Comparison of ENCODE assay signal across 8 cellular contexts in genomic region chr10:72297968-72298773, GRCh38. TPM values are rescaled to one million over a fixed set of nuclear protein-coding genes. Genes with fewer than 3 reads are reported as not detected.
A peak's percentile ranks its signal among the peaks of the same experiment; 100 is the strongest.
DNase-seq lines count a peak whose midpoint lies in the region; ATAC-seq lines count a peak whose summit lies in the region.

No MANE protein-coding gene starts in this region.

- H3K4me3 ChIP-seq in naive thymus-derived CD4-positive, alpha-beta T cell (ENCODE audit: low read length), result peak overlapping the region; percentile 69

- peaks cover 0 to 5% (median 0%) of the 10 kb centered on the region in 11 donors for H3K9me3 Mint-ChIP-seq in naive thymus-derived CD4-positive, alpha-beta T cell
- peaks cover 0 to 2% of the 10 kb centered on the region in 2 donors for H3K9me3 Mint-ChIP-seq in stimulated activated naive B cell treated with anti-CD40 and anti-IgM and Interleukin-4, amounts not matched to agents 10 μg/mL and 1 μg/mL and 100 μg/mL, for 72 hours

- peaks cover 18 to 61% (median 55%) of the 10 kb centered on the region in 7 donors for H3K4me1 Mint-ChIP-seq in naive thymus-derived CD4-positive, alpha-beta T cell
- H3K4me1 Mint-ChIP-seq in stimulated activated naive B cell treated with anti-CD40 and anti-IgM and Interleukin-4, amounts not matched to agents 10 μg/mL and 1 μg/mL and 100 μg/mL, for 72 hours, result peaks cover 48 to 74% of the 10 kb centered on the region in 2 donors

- peak overlapping the region; percentile 27 to 89 (median 84) for H3K4me3 Mint-ChIP-seq in naive thymus-derived CD4-positive, alpha-beta T cell
- H3K4me3 Mint-ChIP-seq in stimulated activated naive B cell treated with anti-CD40 and anti-IgM and Interleukin-4, amounts not matched to agents 10 μg/mL and 1 μg/mL and 100 μg/mL, for 72 hours, result peak overlapping the region; percentile 79 to 82

- no peaks in the 10 kb centered on the region for H3K27me3 ChIP-seq in naive thymus-derived CD4-positive, alpha-beta T cell (ENCODE audit: control insufficient read depth in 2 of 2, insufficient read depth in 2 of 2, low read length in 2 of 2)

- H3K4me1 ChIP-seq in naive thymus-derived CD4-positive, alpha-beta T cell (ENCODE audit: control insufficient read depth in 2 of 2, insufficient read depth in 2 of 2, low read length in 2 of 2), result peaks cover 29 to 30% of the 10 kb centered on the region in 2 donors

- DNase-seq in DMS 273 treated with DMSO at 0.1 percent for 48 hours (lab: John Stamatoyannopoulos, UW) (peak; percentile 79), HuH-7 (ENCODE audit: low spot score) (peak; percentile 94), OCI-M2 (lab: John Stamatoyannopoulos, UW; ENCODE audit: unreplicated experiment) (peak; percentile 36), activated T-helper 1 cell treated with Interleukin-2 at 50 U/mL for 16 hours (ENCODE audit: low read depth) (peak; percentile 76), fibroblast of gingiva (ENCODE audit: low read depth) (peak; percentile 97)
- peak; percentile 68 to 90 (median 78) for DNase-seq in naive thymus-derived CD4-positive, alpha-beta T cell
- DNase-seq in stimulated activated naive B cell treated with anti-CD40 and anti-IgM and Interleukin-4, amounts not matched to agents 10 μg/mL and 1 μg/mL and 100 μg/mL, for 72 hours, result peak; percentile 95

- intact Hi-C loops in naive thymus-derived CD4-positive, alpha-beta T cell (cut with micrococcal nuclease), result loop anchor here (1.0 to 10.0 kb wide), 11 partner anchors 13 to 553 kb away; partner anchors contain the start of gene DDIT4 (in 1 of the 2)

- no peaks in the 10 kb centered on the region for H3K36me3 ChIP-seq in naive thymus-derived CD4-positive, alpha-beta T cell (ENCODE audit: control insufficient read depth in 2 of 3, insufficient read depth in 3 of 3, low read length in 3 of 3)

- H3K36me3 Mint-ChIP-seq in naive thymus-derived CD4-positive, alpha-beta T cell, result peaks cover 0 to 11% (median 0%) of the 10 kb centered on the region in 5 donors
- peaks cover 3 to 8% of the 10 kb centered on the region in 2 donors for H3K36me3 Mint-ChIP-seq in stimulated activated naive B cell treated with anti-CD40 and anti-IgM and Interleukin-4, amounts not matched to agents 10 μg/mL and 1 μg/mL and 100 μg/mL, for 72 hours

- no peaks in the 10 kb centered on the region for H3K9me3 ChIP-seq in naive thymus-derived CD4-positive, alpha-beta T cell (ENCODE audit: control insufficient read depth in 2 of 3, low read length in 3 of 3)

- H3K27ac Mint-ChIP-seq in naive thymus-derived CD4-positive, alpha-beta T cell, result peak overlapping the region; percentile 97 to 100 (median 99)
- peak overlapping the region; percentile 100 for H3K27ac Mint-ChIP-seq in stimulated activated naive B cell treated with anti-CD40 and anti-IgM and Interleukin-4, amounts not matched to agents 10 μg/mL and 1 μg/mL and 100 μg/mL, for 72 hours

- ATAC-seq in GM21515 (IDR thresholded peaks at IDR 0.05; ENCODE audit: unreplicated experiment), result peak; percentile 76
- ATAC-seq in naive thymus-derived CD4-positive, alpha-beta T cell, result peak; percentile 76
- ATAC-seq in stimulated activated naive B cell treated with anti-CD40 and anti-IgM and Interleukin-4, amounts not matched to agents 10 μg/mL and 1 μg/mL and 100 μg/mL, for 72 hours (replicated peaks), result peak; percentile 71 to 76

- POLR2A ChIA-PET in naive thymus-derived CD4-positive, alpha-beta T cell (lab: Charles Lee), result interaction anchor here (0.9 to 6.4 kb wide), 17 partner anchors 9 to 219 kb away, joined by 3 to 93 read pairs (median 9); partner anchors contain the start of genes ANAPC16, ASCC1 and DDIT4

- no peaks in the 10 kb centered on the region for H3K27me3 Mint-ChIP-seq in naive thymus-derived CD4-positive, alpha-beta T cell
- H3K27me3 Mint-ChIP-seq in stimulated activated naive B cell treated with anti-CD40 and anti-IgM and Interleukin-4, amounts not matched to agents 10 μg/mL and 1 μg/mL and 100 μg/mL, for 72 hours, result no peaks in the 10 kb centered on the region

- H3K27ac ChIP-seq in naive thymus-derived CD4-positive, alpha-beta T cell (ENCODE audit: low read depth, low read length), result peak overlapping the region; percentile 80

- CTCF ChIA-PET in naive thymus-derived CD4-positive, alpha-beta T cell (lab: Charles Lee), result interaction anchor here (0.8 to 1.5 kb wide), 6 partner anchors 19 to 38 kb away, joined by 3 to 7 read pairs (median 6); partner anchors contain the start of gene DDIT4

RNA-seq across cellular contexts. Expression of gene DDIT4, which starts 24.4 kb away (rescaled TPM):
- total RNA-seq in naive thymus-derived CD4-positive, alpha-beta T cell, result 100 to 1,000 TPM in 3 of 5 experiments, 10 to 100 TPM in 2; 25.4 to 335 (median 135) TPM
- polyA plus RNA-seq in naive thymus-derived CD4-positive, alpha-beta T cell, result 100 to 1,000 TPM in 1 of 2 donors, 10 to 100 TPM in 1; 80.4 to 219 TPM

RNA-seq across cellular contexts. Expression of gene DNAJB12, which starts 56.5 kb away (rescaled TPM):
- total RNA-seq in naive thymus-derived CD4-positive, alpha-beta T cell, result 10 to 100 TPM; 24.6 to 40.5 (median 36.2) TPM
- 10 to 100 TPM; 17.6 to 27.6 TPM for polyA plus RNA-seq in naive thymus-derived CD4-positive, alpha-beta T cell

Comparison
In these comparisons a context has a peak if more than half of its experiments do, and no peak if none do; other contexts are left out.
1. Peak in every context shown above with its lines: DNase-seq, ATAC-seq, H3K4me3 ChIP-seq and H3K27ac ChIP-seq.
2. DNase-seq: peak in every context shown above with its lines; median percentile 97 in fibroblast of gingiva; 95 in stimulated activated naive B cell treated with anti-CD40 and anti-IgM and Interleukin-4, amounts not matched to agents 10 μg/mL and 1 μg/mL and 100 μg/mL, for 72 hours; 94 in HuH-7; 79 in DMS 273 treated with DMSO at 0.1 percent for 48 hours; 78 in naive thymus-derived CD4-positive, alpha-beta T cell; 76 in activated T-helper 1 cell treated with Interleukin-2 at 50 U/mL for 16 hours; 36 in OCI-M2.